In the genomic region with DNA sequence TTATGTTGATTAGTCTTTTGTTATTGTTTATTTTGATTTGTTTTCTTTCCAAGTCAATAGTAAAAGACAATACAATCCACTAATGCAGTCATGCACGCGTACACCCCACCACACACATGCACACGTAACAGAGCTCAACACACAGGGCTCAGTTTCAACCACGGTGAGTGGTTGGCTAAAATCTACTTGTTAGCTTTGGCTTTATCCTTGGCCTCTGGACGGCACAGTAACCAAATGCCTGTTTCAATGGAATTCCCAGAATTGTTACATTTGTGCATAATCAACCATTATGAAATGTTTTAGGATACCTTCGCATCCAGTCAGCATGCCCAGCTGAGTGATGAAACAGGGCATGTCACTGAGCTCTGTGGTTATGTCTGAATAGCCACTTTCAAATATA, we compare ENCODE assay signal across 22 cellular contexts. TPM values are rescaled to one million over a fixed set of nuclear protein-coding genes. Genes with fewer than 3 reads are reported as not detected.
"Had no signal": no experiment of that assay in that cellular context is flagged by ENCODE, and none has a peak within 500 bp of the region (broad histone marks: within the 10 kb centered on the region; RNA-seq: fewer than 3 reads in every experiment).

No MANE protein-coding gene starts in this region.

- ATAC-seq: activated T-cell treated with anti-CD3 and anti-CD28 coated beads, Interleukin-2, amount 50 U/mL, for 72 hours; body of pancreas; gastroesophageal sphincter; heart right ventricle; left ventricle myocardium superior; stimulated activated naive CD8-positive, alpha-beta T cell treated with anti-CD3 and anti-CD28 coated beads, Interleukin-15, Interleukin-2, amounts not matched to agents 100 U/mL and 50 U/mL, for 24 hours had no signal

- H3K4me1 ChIP-seq: body of pancreas, gastroesophageal sphincter, heart right ventricle, prostate gland, right atrium auricular region, tibial artery had no signal

- H3K36me3 ChIP-seq: gastroesophageal sphincter, heart right ventricle, prostate gland, right atrium auricular region, tibial artery had no signal

- H3K4me1 Mint-ChIP-seq: memory B cell had no signal

- H3K27ac Mint-ChIP-seq: activated T-cell treated with anti-CD3 and anti-CD28 coated beads, Interleukin-2, amount 50 U/mL, for 72 hours; memory B cell had no signal

- H3K36me3 Mint-ChIP-seq: memory B cell had no signal

- H3K27ac ChIP-seq: body of pancreas, epithelial cell of prostate, gastroesophageal sphincter, heart right ventricle, prostate gland, right atrium auricular region, tibial artery had no signal

- H3K4me3 Mint-ChIP-seq: activated T-cell treated with anti-CD3 and anti-CD28 coated beads, Interleukin-2, amount 50 U/mL, for 72 hours; memory B cell had no signal

- DNase-seq: activated CD8-positive, alpha-beta memory T cell treated with anti-CD3 and anti-CD28 coated beads for 24 hours; activated CD8-positive, alpha-beta memory T cell treated with anti-CD3 and anti-CD28 coated beads, Interleukin-2, amount 50 U/mL, for 48 hours; activated effector memory CD4-positive, alpha-beta T cell treated with anti-CD3 and anti-CD28 coated beads, Interleukin-2, amount 50 U/mL, for 16 hours; activated naive CD4-positive, alpha-beta T cell treated with anti-CD3 and anti-CD28 coated beads, Interleukin-2, amount 50 U/mL, for 16 hours; activated T-cell treated with anti-CD3 and anti-CD28 coated beads, Interleukin-2, amount 50 U/mL, for 72 hours; body of pancreas; heart right ventricle; left ventricle myocardium superior; stimulated activated CD4-positive, alpha-beta T cell treated with anti-CD3 and anti-CD28 coated beads, Interleukin-2, amount 100 ng/mL, for 24 hours; stimulated activated naive CD8-positive, alpha-beta T cell treated with anti-CD3 and anti-CD28 coated beads, Interleukin-15, Interleukin-2, amounts not matched to agents 100 U/mL and 50 U/mL, for 24 hours; substantia nigra; T1000; tibial artery had no signal

- H3K9me3 Mint-ChIP-seq: activated T-cell treated with anti-CD3 and anti-CD28 coated beads, Interleukin-2, amount 50 U/mL, for 72 hours; memory B cell had no signal

- H3K27me3 ChIP-seq: body of pancreas, gastroesophageal sphincter, right atrium auricular region, tibial artery had no signal

- H3K9me3 ChIP-seq: body of pancreas, gastroesophageal sphincter, heart right ventricle, prostate gland, right atrium auricular region, tibial artery had no signal

- H3K4me3 ChIP-seq: body of pancreas, gastroesophageal sphincter, heart right ventricle, prostate gland, right atrium auricular region, tibial artery had no signal

RNA-seq across cellular contexts. Expression of a gene that starts 53.2 kb away (rescaled TPM):
- total RNA-seq: dermis microvascular lymphatic vessel endothelial cell; fibroblast of lung; left ventricle myocardium superior; osteoblast; right atrium auricular region; T-helper 1 cell treated with Interleukin-12 subunit alpha and Interleukin-12 subunit beta and Interleukin-4 antibody, amounts not matched to agents 30 ng/mL and 1 ng/mL, for 36 hours had no signal
- polyA plus RNA-seq: fibroblast of lung, heart right ventricle had no signal
